ENCODE assay signal across 11 cellular contexts in genomic region chr3:42053476-42053875, GRCh38. TPM values are rescaled to one million over a fixed set of nuclear protein-coding genes. Genes with fewer than 3 reads are reported as not detected.
DNase-seq lines count a peak whose midpoint lies in the region; ATAC-seq lines count a peak whose summit lies in the region.
"Had no signal": no experiment of that assay in that cellular context is flagged by ENCODE, and none has a peak within 500 bp of the region (broad histone marks: within the 10 kb centered on the region; RNA-seq: fewer than 3 reads in every experiment).

No MANE protein-coding gene starts in this region.

- no peaks in the 10 kb centered on the region for H3K27me3 Mint-ChIP-seq in T-helper 17 cell

- DNase-seq in activated CD8-positive, alpha-beta memory T cell treated with anti-CD3 and anti-CD28 coated beads, Interleukin-2, amount 50 U/mL, for 48 hours: peak; percentile 23
- no peak for DNase-seq in activated CD8-positive, alpha-beta memory T cell treated with anti-CD3 and anti-CD28 coated beads for 24 hours
- peak; percentile 93 for DNase-seq in left lobe of liver (ENCODE audit: low spot score)
- peak; percentile 20 for DNase-seq in putamen (ENCODE audit: low spot score)
- DNase-seq in ACHN: no peak
- DNase-seq in HCEC 1CT: no peak
- DNase-seq in T-helper 17 cell: no peak
- DNase-seq in DMS114 treated with DMSO at 0.1 percent for 48 hours (lab: John Stamatoyannopoulos, UW; ENCODE audit: unreplicated experiment): no peak
- DNase-seq: activated T-cell treated with anti-CD3 and anti-CD28 coated beads for 4 hours, erythroblast, NCI-H510A treated with DMSO at 0.1 percent for 48 hours had no signal

- in situ Hi-C loops in ACHN (cut with HindIII; ENCODE audit: low pct_ligation_motif_present, low pct_unique_long_range_greater_than_20kb, low sequenced_read_pairs): no loop called here

- H3K9me3 ChIP-seq in T-helper 17 cell (ENCODE audit: control insufficient read depth, low read length, poor library complexity, severe bottlenecking): no peaks in the 10 kb centered on the region

- ATAC-seq in left lobe of liver: peak; percentile 97
- ATAC-seq in T-helper 17 cell: no peak

- H3K27ac Mint-ChIP-seq in T-helper 17 cell: no peak overlapping the region

- peaks cover 19% of the 10 kb centered on the region for H3K4me1 Mint-ChIP-seq in T-helper 17 cell

- H3K36me3 Mint-ChIP-seq in T-helper 17 cell (ENCODE audit: low read depth): peaks cover 5% of the 10 kb centered on the region

- no peak overlapping the region for H3K4me3 Mint-ChIP-seq in T-helper 17 cell

RNA-seq across cellular contexts. Expression of gene TRAK1, which starts 37.7 kb away (rescaled TPM):
- total RNA-seq in left lobe of liver (11.2 TPM), T-helper 17 cell (10 to 100 TPM; 22.6 to 23.8 TPM)

Comparison
In these comparisons a context has a peak if more than half of its experiments do, and no peak if none do; other contexts are left out.
1. DNase-seq: peak in activated CD8-positive, alpha-beta memory T cell treated with anti-CD3 and anti-CD28 coated beads, Interleukin-2, amount 50 U/mL, for 48 hours (single experiment), left lobe of liver (single experiment) and putamen (single experiment); none in activated CD8-positive, alpha-beta memory T cell treated with anti-CD3 and anti-CD28 coated beads for 24 hours (single experiment), ACHN (single experiment), HCEC 1CT (single experiment), T-helper 17 cell (0 of 3) and DMS114 treated with DMSO at 0.1 percent for 48 hours (single experiment).